In genomic region chr1:1760715-1761114, GRCh38 we compare ENCODE assay signal across 20 cellular contexts. TPM values are rescaled to one million over a fixed set of nuclear protein-coding genes. Genes with fewer than 3 reads are reported as not detected.
DNase-seq lines count a peak whose midpoint lies in the region; ATAC-seq, FAIRE-seq and TF ChIP-seq lines count a peak whose summit lies in the region.
"Had no signal": no experiment of that assay in that cellular context is flagged by ENCODE, and none has a peak within 500 bp of the region (broad histone marks: within the 10 kb centered on the region; RNA-seq: fewer than 3 reads in every experiment).

No MANE protein-coding gene starts in this region.

- H3K9me3 ChIP-seq in astrocyte (ENCODE audit: insufficient read depth, low read depth, low read length): no peaks in the 10 kb centered on the region
- H3K9me3 ChIP-seq: SJSA1 had no signal

- H3K4me3 ChIP-seq in astrocyte (ENCODE audit: insufficient read depth, low read depth, low read length): no peak overlapping the region
- H3K4me3 ChIP-seq: GM12878, GM23338, SJSA1 had no signal

- H2AFZ ChIP-seq in astrocyte (ENCODE audit: low read depth, low read length): no peak overlapping the region
- H2AFZ ChIP-seq: GM23338 had no signal

- DNase-seq in Caki2 (ENCODE audit: low read depth): peak; percentile 29
- no peak for DNase-seq in astrocyte (ENCODE audit: low read depth)
- no peak for DNase-seq in stimulated activated naive B cell treated with anti-CD40 and anti-IgM and Interleukin-4, amounts not matched to agents 10 μg/mL and 1 μg/mL and 100 μg/mL, for 72 hours
- no peak for DNase-seq in NCI-H510A (lab: John Stamatoyannopoulos, UW)
- DNase-seq in medulla oblongata (ENCODE audit: extremely low spot score): no peak
- DNase-seq in amygdala (lab: John Stamatoyannopoulos, UW): no peak
- DNase-seq: ACHN, DMS 273 treated with DMSO at 0.1 percent for 48 hours, EL, KBM-7, NCI-H1417, NCI-H187, NCI-H2107, NCI-H524, NCI-H82 had no signal

- H3K27me3 ChIP-seq in astrocyte (ENCODE audit: insufficient read depth, low read length): no peaks in the 10 kb centered on the region
- H3K27me3 ChIP-seq: SJSA1 had no signal

- no peak for ATAC-seq in stimulated activated naive B cell treated with anti-CD40 and anti-IgM and Interleukin-4, amounts not matched to agents 10 μg/mL and 1 μg/mL and 100 μg/mL, for 72 hours (replicated peaks)
- ATAC-seq: GM12878, GM23338 had no signal

- in situ Hi-C loops in Caki2 (cut with HindIII; ENCODE audit: low pct_unique_long_range_greater_than_20kb, low sequenced_read_pairs): no loop called here

- no peaks in the 10 kb centered on the region for H3K4me1 ChIP-seq in astrocyte (ENCODE audit: insufficient read depth, low read length)
- H3K4me1 ChIP-seq: SJSA1 had no signal

- no peaks in the 10 kb centered on the region for H3K27me3 Mint-ChIP-seq in astrocyte (ENCODE audit: low read depth, unreplicated experiment)
- H3K27me3 Mint-ChIP-seq in stimulated activated naive B cell treated with anti-CD40 and anti-IgM and Interleukin-4, amounts not matched to agents 10 μg/mL and 1 μg/mL and 100 μg/mL, for 72 hours: no peaks in the 10 kb centered on the region

- TF ChIP-seq EP300 in Ishikawa (IDR thresholded peaks at IDR 0.05; ENCODE audit: borderline replicate concordance): peak; percentile 48; the same call in 1 of the 2 replicates

- peak overlapping the region; percentile 81 for H3K27ac Mint-ChIP-seq in astrocyte (ENCODE audit: unreplicated experiment)
- H3K27ac Mint-ChIP-seq in stimulated activated naive B cell treated with anti-CD40 and anti-IgM and Interleukin-4, amounts not matched to agents 10 μg/mL and 1 μg/mL and 100 μg/mL, for 72 hours: peak overlapping the region; percentile 31
- H3K27ac Mint-ChIP-seq: GM23338 had no signal

- no peak overlapping the region for H3K9ac ChIP-seq in astrocyte (ENCODE audit: low read length)

- H3K79me2 ChIP-seq in astrocyte (ENCODE audit: insufficient read depth, low read length): peaks cover 61% of the 10 kb centered on the region

- no peak for TF ChIP-seq CTCF in astrocyte (IDR thresholded peaks at IDR 0.05; ENCODE audit: insufficient read depth, low read depth, low read length)

- peaks cover 16% of the 10 kb centered on the region for H3K36me3 Mint-ChIP-seq in astrocyte (ENCODE audit: low read depth, unreplicated experiment)
- H3K36me3 Mint-ChIP-seq in stimulated activated naive B cell treated with anti-CD40 and anti-IgM and Interleukin-4, amounts not matched to agents 10 μg/mL and 1 μg/mL and 100 μg/mL, for 72 hours: peaks cover 49 to 58% of the 10 kb centered on the region in 2 donors

- H3K4me1 Mint-ChIP-seq in astrocyte (ENCODE audit: low read depth, unreplicated experiment): no peaks in the 10 kb centered on the region
- H3K4me1 Mint-ChIP-seq in stimulated activated naive B cell treated with anti-CD40 and anti-IgM and Interleukin-4, amounts not matched to agents 10 μg/mL and 1 μg/mL and 100 μg/mL, for 72 hours: peaks cover 12 to 22% of the 10 kb centered on the region in 2 donors
- H3K4me1 Mint-ChIP-seq: GM23338 had no signal

- H3K4me3 Mint-ChIP-seq in astrocyte (ENCODE audit: unreplicated experiment): no peak overlapping the region
- H3K4me3 Mint-ChIP-seq in stimulated activated naive B cell treated with anti-CD40 and anti-IgM and Interleukin-4, amounts not matched to agents 10 μg/mL and 1 μg/mL and 100 μg/mL, for 72 hours: no peak overlapping the region
- H3K4me3 Mint-ChIP-seq: GM23338 had no signal

- H3K36me3 ChIP-seq in astrocyte (ENCODE audit: insufficient read depth, low read length): peaks cover 7% of the 10 kb centered on the region

- FAIRE-seq in astrocyte (lab: Jason Lieb, UNC): no peak
- FAIRE-seq: GM12878, GM19239 had no signal

- TF ChIP-seq RAD21 in Ishikawa (IDR thresholded peaks at IDR 0.05; ENCODE audit: low read depth): no peak

- no peak overlapping the region for H3K4me2 ChIP-seq in astrocyte (ENCODE audit: low read length)
- H3K4me2 ChIP-seq: GM23338 had no signal

- H4K20me1 ChIP-seq in astrocyte (ENCODE audit: insufficient read depth, low read length): peaks cover 40% of the 10 kb centered on the region

- no peak overlapping the region for H3K27ac ChIP-seq in astrocyte (ENCODE audit: low read depth, low read length)
- H3K27ac ChIP-seq: SJSA1 had no signal

- H3K9me3 Mint-ChIP-seq in astrocyte (ENCODE audit: unreplicated experiment): no peaks in the 10 kb centered on the region
- H3K9me3 Mint-ChIP-seq in stimulated activated naive B cell treated with anti-CD40 and anti-IgM and Interleukin-4, amounts not matched to agents 10 μg/mL and 1 μg/mL and 100 μg/mL, for 72 hours: no peaks in the 10 kb centered on the region
- H3K9me3 Mint-ChIP-seq: GM23338 had no signal

TF ChIP-seq in Ishikawa, 13 proteins besides CTCF, POLR2A, EP300 and RAD21:
- peak; percentile 78 for TF ChIP-seq TEAD4 (IDR thresholded peaks at IDR 0.05)
- TF ChIP-seq NFIC (IDR thresholded peaks at IDR 0.05): 0 out of 2 replicates have a peak, but pooled peaks have one; percentile 44
- peak; percentile 78 for TF ChIP-seq TCF12 (IDR thresholded peaks at IDR 0.05; ENCODE audit: low read depth)
- no peak for TF ChIP-seq CEBPB (IDR thresholded peaks at IDR 0.05)

RNA-seq across cellular contexts. Expression of gene NADK, which starts 17.6 kb away (rescaled TPM):
- total RNA-seq in Caki2 (2014; rRNA removed; shearing (Covaris generic); ENCODE audit: low replicate concordance): 51.8 and 82.9 TPM in 2 replicates
- 83.7 and 87.6 TPM in 2 replicates for total RNA-seq in astrocyte

RNA-seq across cellular contexts. Expression of gene CDK11A, which starts 36.6 kb away (rescaled TPM):
- 3.7 and 15.4 TPM in 2 replicates for total RNA-seq in Caki2 (2014; rRNA removed; shearing (Covaris generic); ENCODE audit: low replicate concordance)
- total RNA-seq in astrocyte: 30.3 and 35.3 TPM in 2 replicates
